In the genomic region with DNA sequence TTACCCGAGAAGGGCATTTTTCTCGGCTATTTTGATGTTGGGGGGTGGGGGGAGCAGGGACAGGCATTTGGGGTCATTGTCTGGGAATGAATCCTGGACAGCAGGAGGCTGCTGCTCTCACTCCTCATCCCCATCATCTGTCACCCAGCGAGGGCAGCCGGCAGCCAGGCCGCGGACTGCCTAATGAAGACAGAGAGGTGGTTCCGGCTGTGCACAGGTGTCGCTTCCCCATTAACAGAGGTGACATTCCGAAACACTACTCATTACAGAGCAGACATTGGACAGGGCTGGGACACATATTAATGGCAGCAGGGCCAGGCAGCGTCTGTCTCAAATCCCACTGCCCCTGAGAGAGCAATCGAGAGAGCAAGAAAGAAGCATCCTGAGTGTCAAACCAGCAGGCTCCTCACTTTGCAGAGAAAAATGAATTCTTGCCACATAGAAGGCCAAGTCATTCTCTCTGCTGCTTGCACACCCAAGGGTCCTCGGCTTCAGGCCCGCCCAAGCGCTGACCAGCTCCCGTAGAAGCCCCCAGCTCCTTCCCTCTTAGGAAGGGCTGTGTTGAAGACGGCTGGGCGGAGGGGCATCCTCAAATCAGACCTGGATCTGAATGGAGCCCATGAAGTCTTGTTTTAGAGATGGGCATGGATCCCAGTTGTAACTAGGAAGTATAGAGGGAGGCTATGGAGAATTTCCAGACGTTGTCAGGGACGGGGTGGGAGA, we compare ENCODE assay signal across 1 cellular context.
TF ChIP-seq lines count a peak whose summit lies in the region.

No MANE protein-coding gene starts in this region.

TF ChIP-seq in GM12878, 131 proteins besides CTCF, POLR2A, EP300 and RAD21:
- TF ChIP-seq PAX5 (IDR thresholded peaks at IDR 0.05; ENCODE audit: borderline replicate concordance, low read depth, low read length): no peak
- no peak for TF ChIP-seq NRF1 (conservative IDR thresholded peaks at IDR 0.05; ENCODE audit: low read depth, low read length)
- TF ChIP-seq, protein P1, sequence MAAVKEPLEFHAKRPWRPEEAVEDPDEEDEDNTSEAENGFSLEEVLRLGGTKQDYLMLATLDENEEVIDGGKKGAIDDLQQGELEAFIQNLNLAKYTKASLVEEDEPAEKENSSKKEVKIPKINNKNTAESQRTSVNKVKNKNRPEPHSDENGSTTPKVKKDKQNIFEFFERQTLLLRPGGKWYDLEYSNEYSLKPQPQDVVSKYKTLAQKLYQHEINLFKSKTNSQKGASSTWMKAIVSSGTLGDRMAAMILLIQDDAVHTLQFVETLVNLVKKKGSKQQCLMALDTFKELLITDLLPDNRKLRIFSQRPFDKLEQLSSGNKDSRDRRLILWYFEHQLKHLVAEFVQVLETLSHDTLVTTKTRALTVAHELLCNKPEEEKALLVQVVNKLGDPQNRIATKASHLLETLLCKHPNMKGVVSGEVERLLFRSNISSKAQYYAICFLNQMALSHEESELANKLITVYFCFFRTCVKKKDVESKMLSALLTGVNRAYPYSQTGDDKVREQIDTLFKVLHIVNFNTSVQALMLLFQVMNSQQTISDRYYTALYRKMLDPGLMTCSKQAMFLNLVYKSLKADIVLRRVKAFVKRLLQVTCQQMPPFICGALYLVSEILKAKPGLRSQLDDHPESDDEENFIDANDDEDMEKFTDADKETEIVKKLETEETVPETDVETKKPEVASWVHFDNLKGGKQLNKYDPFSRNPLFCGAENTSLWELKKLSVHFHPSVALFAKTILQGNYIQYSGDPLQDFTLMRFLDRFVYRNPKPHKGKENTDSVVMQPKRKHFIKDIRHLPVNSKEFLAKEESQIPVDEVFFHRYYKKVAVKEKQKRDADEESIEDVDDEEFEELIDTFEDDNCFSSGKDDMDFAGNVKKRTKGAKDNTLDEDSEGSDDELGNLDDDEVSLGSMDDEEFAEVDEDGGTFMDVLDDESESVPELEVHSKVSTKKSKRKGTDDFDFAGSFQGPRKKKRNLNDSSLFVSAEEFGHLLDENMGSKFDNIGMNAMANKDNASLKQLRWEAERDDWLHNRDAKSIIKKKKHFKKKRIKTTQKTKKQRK (IDR thresholded peaks at IDR 0.05; ENCODE audit: low read depth, low read length): no peak
- TF ChIP-seq RBBP5 (conservative IDR thresholded peaks at IDR 0.05): no peak
- TF ChIP-seq NR2C2 (IDR thresholded peaks at IDR 0.05; ENCODE audit: borderline replicate concordance, control insufficient read depth, insufficient read length, low read depth): no peak
- no peak for TF ChIP-seq PAX8 (IDR thresholded peaks at IDR 0.05)
